8 cellular contexts compared by ENCODE assay signal in the genomic region with DNA sequence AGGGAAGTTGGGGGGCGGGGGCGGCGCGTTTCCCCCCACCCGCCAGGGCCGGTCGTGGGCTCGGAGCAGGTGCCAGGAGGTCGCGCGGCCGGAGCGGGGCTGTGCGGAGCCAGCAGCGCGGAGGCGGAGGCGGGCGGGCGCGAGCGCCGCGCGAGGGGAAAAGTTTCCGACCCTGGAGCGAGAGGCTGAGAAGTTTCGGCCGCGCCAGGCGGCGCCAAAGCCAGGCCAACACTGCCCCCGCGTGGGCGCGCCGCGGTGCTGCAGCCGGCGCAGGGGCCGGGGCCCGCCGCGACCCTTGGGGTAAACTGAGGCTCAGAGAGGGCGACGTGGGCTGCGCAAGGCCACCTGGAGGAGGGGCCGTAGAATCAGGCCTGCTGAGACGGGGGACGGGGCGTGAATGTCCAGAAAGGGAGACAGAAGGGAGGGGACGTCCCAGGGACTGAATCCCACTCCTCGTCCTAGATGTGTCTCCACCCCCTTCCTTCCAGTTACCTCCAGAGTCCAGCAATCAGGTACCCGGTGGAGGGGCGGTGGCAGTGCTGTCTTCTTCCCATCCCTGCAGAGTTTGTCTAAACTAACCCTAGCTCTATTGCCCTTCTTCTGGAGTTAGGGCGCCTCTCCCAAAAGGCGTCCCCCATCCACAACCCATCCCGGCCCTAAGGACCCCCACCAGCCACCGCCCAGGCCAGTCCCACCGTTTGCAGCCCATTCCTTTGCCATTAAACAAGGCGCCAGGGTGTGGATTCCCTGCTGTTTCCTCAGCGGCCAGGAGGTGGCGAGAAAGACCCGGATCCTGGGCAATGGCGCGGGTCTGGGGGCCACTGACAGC. TPM values are rescaled to one million over a fixed set of nuclear protein-coding genes. Genes with fewer than 3 reads are reported as not detected.
A peak's percentile ranks its signal among the peaks of the same experiment; 100 is the strongest.
DNase-seq lines count a peak whose midpoint lies in the region; ATAC-seq and TF ChIP-seq lines count a peak whose summit lies in the region.

No MANE protein-coding gene starts in this region.

- H3K27ac Mint-ChIP-seq in activated T-helper 17 cell treated with anti-CD3 and anti-CD28 coated beads, Interleukin-2, amount 50 U/mL, for 72 hours: peak overlapping the region; percentile 76
- H3K27ac Mint-ChIP-seq in natural killer cell: peak overlapping the region in 1 of 2 donors; percentile 96
- no peak overlapping the region for H3K27ac Mint-ChIP-seq in stimulated activated naive CD8-positive, alpha-beta T cell treated with anti-CD3 and anti-CD28 coated beads, Interleukin-15, amount 100 ng/mL, for 72 hours

- H3K4me1 Mint-ChIP-seq in activated T-helper 17 cell treated with anti-CD3 and anti-CD28 coated beads, Interleukin-2, amount 50 U/mL, for 72 hours: peaks cover 9% of the 10 kb centered on the region
- peaks cover 28 to 47% of the 10 kb centered on the region in 2 donors for H3K4me1 Mint-ChIP-seq in natural killer cell
- H3K4me1 Mint-ChIP-seq in stimulated activated naive CD8-positive, alpha-beta T cell treated with anti-CD3 and anti-CD28 coated beads, Interleukin-15, amount 100 ng/mL, for 72 hours: peaks cover 54% of the 10 kb centered on the region

- H3K9me3 Mint-ChIP-seq in activated T-helper 17 cell treated with anti-CD3 and anti-CD28 coated beads, Interleukin-2, amount 50 U/mL, for 72 hours: no peaks in the 10 kb centered on the region
- H3K9me3 Mint-ChIP-seq in natural killer cell: no peaks in the 10 kb centered on the region
- H3K9me3 Mint-ChIP-seq in stimulated activated naive CD8-positive, alpha-beta T cell treated with anti-CD3 and anti-CD28 coated beads, Interleukin-15, amount 100 ng/mL, for 72 hours: no peaks in the 10 kb centered on the region

- intact Hi-C loops in natural killer cell (cut with micrococcal nuclease): loop anchor here (1.0 to 2.0 kb wide), 3 partner anchors 198 to 480 kb away; no protein-coding TSS in a partner anchor

- CTCF ChIA-PET in GM10248 (lab: Yijun Ruan, JAX): interaction anchor here (0.7 to 6.5 kb wide), 30 partner anchors 8 to 499 kb away, joined by 3 to 89 read pairs (median 5); partner anchors contain the start of genes ASB6, C9orf50, IER5L and NTMT1

- H3K27me3 Mint-ChIP-seq in activated T-helper 17 cell treated with anti-CD3 and anti-CD28 coated beads, Interleukin-2, amount 50 U/mL, for 72 hours: no peaks in the 10 kb centered on the region
- peaks cover 0 to 3% of the 10 kb centered on the region in 2 donors for H3K27me3 Mint-ChIP-seq in natural killer cell (ENCODE audit: low read depth in 2 of 2)
- H3K27me3 Mint-ChIP-seq in stimulated activated naive CD8-positive, alpha-beta T cell treated with anti-CD3 and anti-CD28 coated beads, Interleukin-15, amount 100 ng/mL, for 72 hours: no peaks in the 10 kb centered on the region

- peak overlapping the region; percentile 72 for H3K4me3 Mint-ChIP-seq in activated T-helper 17 cell treated with anti-CD3 and anti-CD28 coated beads, Interleukin-2, amount 50 U/mL, for 72 hours
- H3K4me3 Mint-ChIP-seq in natural killer cell: peak overlapping the region; percentile 62
- H3K4me3 Mint-ChIP-seq in stimulated activated naive CD8-positive, alpha-beta T cell treated with anti-CD3 and anti-CD28 coated beads, Interleukin-15, amount 100 ng/mL, for 72 hours: peak overlapping the region; percentile 83 to 87

- POLR2A ChIA-PET in GM10248 (lab: Yijun Ruan, JAX): no interaction called here

- peak; percentile 97 for TF ChIP-seq CTCF in GM10248 (IDR thresholded peaks at IDR 0.05; ENCODE audit: control extremely low read depth, extremely low read depth, low read depth, missing control alignments)
- TF ChIP-seq CTCF in natural killer cell (IDR thresholded peaks at IDR 0.05): peak; percentile 98

- no peaks in the 10 kb centered on the region for H3K36me3 Mint-ChIP-seq in activated T-helper 17 cell treated with anti-CD3 and anti-CD28 coated beads, Interleukin-2, amount 50 U/mL, for 72 hours (ENCODE audit: low read depth)
- H3K36me3 Mint-ChIP-seq in natural killer cell: no peaks in the 10 kb centered on the region

- ATAC-seq in HG03432 (IDR thresholded peaks at IDR 0.05; ENCODE audit: unreplicated experiment) (peak; percentile 55), natural killer cell (peak; percentile 72 to 87 (median 78))
- ATAC-seq in activated T-helper 17 cell treated with anti-CD3 and anti-CD28 coated beads, Interleukin-2, amount 50 U/mL, for 72 hours (replicated peaks): peak; percentile 66
- peak; percentile 65 for ATAC-seq in stimulated activated naive CD8-positive, alpha-beta T cell treated with anti-CD3 and anti-CD28 coated beads, Interleukin-15, amount 100 ng/mL, for 72 hours

- DNase-seq in GM10248 (ENCODE audit: extremely low spot score) (peak; percentile 82), RKO (ENCODE audit: low spot score) (peak; percentile 82), fibroblast of gingiva (ENCODE audit: low read depth) (peak; percentile 44), natural killer cell (peak; percentile 71), NCI-H187 treated with DMSO at 0.1 percent for 48 hours (lab: John Stamatoyannopoulos, UW) (no peak)
- DNase-seq in stimulated activated naive CD8-positive, alpha-beta T cell treated with anti-CD3 and anti-CD28 coated beads, Interleukin-15, amount 100 ng/mL, for 72 hours: peak; percentile 74 to 80

RNA-seq across cellular contexts. Expression of gene C9orf50, which starts 10.2 kb away (rescaled TPM):
- not detected for total RNA-seq in activated T-helper 17 cell treated with anti-CD3 and anti-CD28 coated beads, Interleukin-2, amount 50 U/mL, for 72 hours
- not detected for total RNA-seq in natural killer cell

RNA-seq across cellular contexts. Expression of gene NTMT1, which starts 15.3 kb away (rescaled TPM):
- 10 to 100 TPM; 27.2 to 61.1 TPM for total RNA-seq in activated T-helper 17 cell treated with anti-CD3 and anti-CD28 coated beads, Interleukin-2, amount 50 U/mL, for 72 hours
- total RNA-seq in natural killer cell: 10 to 100 TPM; 17.1 to 23.5 (median 17.1) TPM

RNA-seq across cellular contexts. Expression of gene ASB6, which starts 31.3 kb away (rescaled TPM):
- 10 to 100 TPM; 12.3 to 26.4 TPM for total RNA-seq in activated T-helper 17 cell treated with anti-CD3 and anti-CD28 coated beads, Interleukin-2, amount 50 U/mL, for 72 hours
- total RNA-seq in natural killer cell: 10 to 100 TPM; 21.9 to 35.4 (median 32.4) TPM

RNA-seq across cellular contexts. Expression of gene PRRX2, which starts 54.8 kb away (rescaled TPM):
- under 1 TPM in 1 of 2 donors, not detected in 1; 0.32 TPM for total RNA-seq in activated T-helper 17 cell treated with anti-CD3 and anti-CD28 coated beads, Interleukin-2, amount 50 U/mL, for 72 hours
- not detected for total RNA-seq in natural killer cell
